Comparison of ENCODE assay signal across 11 cellular contexts in genomic region chr3:15512173-15512572, GRCh38. TPM values are rescaled to one million over a fixed set of nuclear protein-coding genes. Genes with fewer than 3 reads are reported as not detected.
DNase-seq lines count a peak whose midpoint lies in the region; ATAC-seq, FAIRE-seq and TF ChIP-seq lines count a peak whose summit lies in the region.
"Had no signal": no experiment of that assay in that cellular context is flagged by ENCODE, and none has a peak within 500 bp of the region (broad histone marks: within the 10 kb centered on the region; RNA-seq: fewer than 3 reads in every experiment).

No MANE protein-coding gene starts in this region.

- H2AK5ac ChIP-seq in neuronal stem cell (ENCODE audit: low read depth, low read length): no peak overlapping the region

- no peaks in the 10 kb centered on the region for H3K9me3 Mint-ChIP-seq in astrocyte (ENCODE audit: unreplicated experiment)
- no peaks in the 10 kb centered on the region for H3K9me3 Mint-ChIP-seq in CD8-positive, alpha-beta T cell
- H3K9me3 Mint-ChIP-seq: activated T-cell treated with anti-CD3 and anti-CD28 coated beads, Interleukin-2, amount 50 U/mL, for 72 hours had no signal

- H3K79me2 ChIP-seq in astrocyte (ENCODE audit: insufficient read depth, low read length): no peaks in the 10 kb centered on the region

- DNase-seq in AG04450 (ENCODE audit: low read depth, low spot score) (peak; percentile 7), NCI-H1417 treated with DMSO at 0.1 percent for 48 hours (lab: John Stamatoyannopoulos, UW) (peak; percentile 55), astrocyte (ENCODE audit: low read depth) (peak; percentile 22), NCI-H526 (lab: John Stamatoyannopoulos, UW) (no peak), neuronal stem cell (ENCODE audit: low spot score) (no peak)
- no peak for DNase-seq in CD8-positive, alpha-beta T cell
- DNase-seq: activated T-cell treated with anti-CD3 and anti-CD28 coated beads, Interleukin-2, amount 50 U/mL, for 72 hours; Karpas-422 had no signal

- H3K4me3 ChIP-seq in AG04450 (ENCODE audit: low read depth, low read length): no peak overlapping the region
- no peak overlapping the region for H3K4me3 ChIP-seq in astrocyte (ENCODE audit: insufficient read depth, low read depth, low read length)
- H3K4me3 ChIP-seq in CD8-positive, alpha-beta T cell (ENCODE audit: low read depth, low read length): no peak overlapping the region
- no peak overlapping the region for H3K4me3 ChIP-seq in neuronal stem cell (ENCODE audit: low read length in 2 of 2)

- no peak overlapping the region for H4K8ac ChIP-seq in neuronal stem cell (ENCODE audit: low read depth, low read length)

- no peak overlapping the region for H3K27ac Mint-ChIP-seq in astrocyte (ENCODE audit: unreplicated experiment)
- no peak overlapping the region for H3K27ac Mint-ChIP-seq in CD8-positive, alpha-beta T cell
- H3K27ac Mint-ChIP-seq: activated T-cell treated with anti-CD3 and anti-CD28 coated beads, Interleukin-2, amount 50 U/mL, for 72 hours had no signal

- H3K4me3 Mint-ChIP-seq in astrocyte (ENCODE audit: unreplicated experiment): no peak overlapping the region
- H3K4me3 Mint-ChIP-seq in CD8-positive, alpha-beta T cell: no peak overlapping the region
- H3K4me3 Mint-ChIP-seq: activated T-cell treated with anti-CD3 and anti-CD28 coated beads, Interleukin-2, amount 50 U/mL, for 72 hours had no signal

- no peak overlapping the region for H3K18ac ChIP-seq in neuronal stem cell (ENCODE audit: low read length)

- ATAC-seq in CD8-positive, alpha-beta T cell: no peak
- no peak for ATAC-seq in HG02759 (IDR thresholded peaks at IDR 0.05; ENCODE audit: unreplicated experiment)
- ATAC-seq: activated T-cell treated with anti-CD3 and anti-CD28 coated beads, Interleukin-2, amount 50 U/mL, for 72 hours; left lobe of liver had no signal

- no peak overlapping the region for H3K14ac ChIP-seq in neuronal stem cell (ENCODE audit: low read length)

- H2BK5ac ChIP-seq in neuronal stem cell (ENCODE audit: low read length): no peak overlapping the region

- H3K36me3 ChIP-seq in astrocyte (ENCODE audit: insufficient read depth, low read length): no peaks in the 10 kb centered on the region
- H3K36me3 ChIP-seq in CD8-positive, alpha-beta T cell (ENCODE audit: insufficient read depth, low read length): no peaks in the 10 kb centered on the region
- H3K36me3 ChIP-seq in neuronal stem cell (replicated peaks in 1 of 2; ENCODE audit: control insufficient read depth in 2 of 2, insufficient read depth in 2 of 2, low read length in 2 of 2): no peaks in the 10 kb centered on the region

- H4K91ac ChIP-seq in neuronal stem cell (ENCODE audit: low read depth, low read length, poor library complexity): no peak overlapping the region

- H2BK12ac ChIP-seq in neuronal stem cell (ENCODE audit: low read length): no peak overlapping the region

- H3K4me1 ChIP-seq in astrocyte (ENCODE audit: insufficient read depth, low read length): peaks cover 2% of the 10 kb centered on the region
- H3K4me1 ChIP-seq in CD8-positive, alpha-beta T cell (ENCODE audit: insufficient read depth, low read length): no peaks in the 10 kb centered on the region
- H3K4me1 ChIP-seq in neuronal stem cell (ENCODE audit: control insufficient read depth in 2 of 2, insufficient read depth in 1 of 2, low read depth in 1 of 2, low read length in 2 of 2): no peaks in the 10 kb centered on the region

- POLR2A ChIA-PET in AG04450 (lab: Yijun Ruan, JAX): no interaction called here
- POLR2A ChIA-PET in CD8-positive, alpha-beta T cell (lab: Charles Lee): interaction anchor here (0.7 kb wide), 1 partner anchor 717 kb away, joined by 3 read pairs; no protein-coding TSS in a partner anchor

- FAIRE-seq in astrocyte (lab: Jason Lieb, UNC) (no peak), islet of Langerhans (lab: Jason Lieb, UNC) (peak; percentile 30)

- H3K4ac ChIP-seq in neuronal stem cell (ENCODE audit: low read length): no peak overlapping the region

- CTCF ChIA-PET in AG04450 (lab: Charles Lee): no interaction called here
- CTCF ChIA-PET in CD8-positive, alpha-beta T cell (lab: Charles Lee): no interaction called here

- H3K9ac ChIP-seq in astrocyte (ENCODE audit: low read length): no peak overlapping the region
- H3K9ac ChIP-seq in neuronal stem cell (ENCODE audit: low read depth, low read length, poor library complexity): no peak overlapping the region

- peaks cover 16% of the 10 kb centered on the region for H3K27me3 ChIP-seq in AG04450 (ENCODE audit: control insufficient read depth, insufficient read depth, low read length)
- H3K27me3 ChIP-seq in astrocyte (ENCODE audit: insufficient read depth, low read length): no peaks in the 10 kb centered on the region
- no peaks in the 10 kb centered on the region for H3K27me3 ChIP-seq in CD8-positive, alpha-beta T cell (ENCODE audit: insufficient read depth, low read length)
- H3K27me3 ChIP-seq in neuronal stem cell (ENCODE audit: control insufficient read depth in 3 of 3, insufficient read depth in 3 of 3, low read depth in 1 of 3, low read length in 3 of 3): no peaks in the 10 kb centered on the region

- no peak overlapping the region for H3K23ac ChIP-seq in neuronal stem cell (ENCODE audit: low read depth, low read length, poor library complexity)

- no peaks in the 10 kb centered on the region for H3K36me3 Mint-ChIP-seq in astrocyte (ENCODE audit: low read depth, unreplicated experiment)
- H3K36me3 Mint-ChIP-seq in CD8-positive, alpha-beta T cell: no peaks in the 10 kb centered on the region

- H3K4me2 ChIP-seq in astrocyte (ENCODE audit: low read length) (no peak overlapping the region), neuronal stem cell (ENCODE audit: insufficient read depth, low read length, poor library complexity, severe bottlenecking) (no peak overlapping the region)

- TF ChIP-seq CTCF in AG04450 (IDR thresholded peaks at IDR 0.05; ENCODE audit: low read depth, low read length) (no peak), astrocyte (IDR thresholded peaks at IDR 0.05; ENCODE audit: insufficient read depth, low read depth, low read length) (no peak)
- TF ChIP-seq CTCF in CD8-positive, alpha-beta T cell (IDR thresholded peaks at IDR 0.05): no peak

- peaks cover 5% of the 10 kb centered on the region for H3K4me1 Mint-ChIP-seq in astrocyte (ENCODE audit: low read depth, unreplicated experiment)
- H3K4me1 Mint-ChIP-seq in CD8-positive, alpha-beta T cell (ENCODE audit: low read depth): peaks cover 2% of the 10 kb centered on the region

- H3K9me3 ChIP-seq in AG04450 (ENCODE audit: control insufficient read depth, insufficient read depth, low read length) (no peaks in the 10 kb centered on the region), astrocyte (ENCODE audit: insufficient read depth, low read depth, low read length) (no peaks in the 10 kb centered on the region), neuronal stem cell (replicated peaks in 1 of 2; ENCODE audit: control insufficient read depth in 2 of 2, insufficient read depth in 1 of 2, low read depth in 1 of 2, low read length in 2 of 2) (no peaks in the 10 kb centered on the region)
- no peaks in the 10 kb centered on the region for H3K9me3 ChIP-seq in CD8-positive, alpha-beta T cell (ENCODE audit: low read length)

- intact Hi-C loops in CD8-positive, alpha-beta T cell (cut with DNase I, micrococcal nuclease): no loop called here

- whole genome bisulfite sequencing in neuronal stem cell (ENCODE audit: extremely low coverage in 2 of 2, insufficient read length in 2 of 2, insufficient replicate concordance in 1 of 2), 2 donors: no CpG with 5 or more reads among the region's 10 CpGs

- H2BK15ac ChIP-seq in neuronal stem cell (ENCODE audit: low read length): no peak overlapping the region

- H2AFZ ChIP-seq in astrocyte (ENCODE audit: low read depth, low read length): no peak overlapping the region
- H2AFZ ChIP-seq in neuronal stem cell (ENCODE audit: low read length): no peak overlapping the region

- no peak overlapping the region for H3K27ac ChIP-seq in AG04450 (ENCODE audit: low read depth, low read length)
- no peak overlapping the region for H3K27ac ChIP-seq in astrocyte (ENCODE audit: low read depth, low read length)
- no peak overlapping the region for H3K27ac ChIP-seq in CD8-positive, alpha-beta T cell (ENCODE audit: low read depth, low read length)
- no peak overlapping the region for H3K27ac ChIP-seq in neuronal stem cell (replicated peaks; ENCODE audit: low read length)

- H2BK120ac ChIP-seq in neuronal stem cell (ENCODE audit: low read depth, low read length): no peak overlapping the region

- no peaks in the 10 kb centered on the region for H3K79me1 ChIP-seq in neuronal stem cell (ENCODE audit: low read depth, low read length)

- peaks cover 5% of the 10 kb centered on the region for H3K27me3 Mint-ChIP-seq in astrocyte (ENCODE audit: low read depth, unreplicated experiment)
- no peaks in the 10 kb centered on the region for H3K27me3 Mint-ChIP-seq in CD8-positive, alpha-beta T cell (ENCODE audit: low read depth)

- no peaks in the 10 kb centered on the region for H4K20me1 ChIP-seq in astrocyte (ENCODE audit: insufficient read depth, low read length)

RNA-seq across cellular contexts. Expression of gene COLQ, which starts 9.3 kb away (rescaled TPM):
- 0.91 and 0.95 TPM in 2 replicates for polyA plus RNA-seq in AG04450 (2011; rRNA removed)
- 2.0 and 2.4 TPM in 2 replicates for polyA minus RNA-seq in AG04450 (2011; rRNA and poly(A)+ RNA removed)
- total RNA-seq in astrocyte: 1.2 and 1.7 TPM in 2 replicates
- 1 to 10 TPM; 3.3 to 3.9 TPM for total RNA-seq in CD8-positive, alpha-beta T cell
- polyA plus RNA-seq in neuronal stem cell (2013, experiment 1 of 2): 2.2 TPM
- 2.1 TPM for polyA plus RNA-seq in neuronal stem cell (2013, experiment 2 of 2)

Comparison
In these comparisons a context has a peak if more than half of its experiments do, and no peak if none do; other contexts are left out.
1. DNase-seq: peak in AG04450 (single experiment), NCI-H1417 treated with DMSO at 0.1 percent for 48 hours (single experiment) and astrocyte (single experiment); none in NCI-H526 (0 of 2), CD8-positive, alpha-beta T cell (0 of 7) and neuronal stem cell (single experiment).